1 cellular context compared by ENCODE assay signal in the genomic region with DNA sequence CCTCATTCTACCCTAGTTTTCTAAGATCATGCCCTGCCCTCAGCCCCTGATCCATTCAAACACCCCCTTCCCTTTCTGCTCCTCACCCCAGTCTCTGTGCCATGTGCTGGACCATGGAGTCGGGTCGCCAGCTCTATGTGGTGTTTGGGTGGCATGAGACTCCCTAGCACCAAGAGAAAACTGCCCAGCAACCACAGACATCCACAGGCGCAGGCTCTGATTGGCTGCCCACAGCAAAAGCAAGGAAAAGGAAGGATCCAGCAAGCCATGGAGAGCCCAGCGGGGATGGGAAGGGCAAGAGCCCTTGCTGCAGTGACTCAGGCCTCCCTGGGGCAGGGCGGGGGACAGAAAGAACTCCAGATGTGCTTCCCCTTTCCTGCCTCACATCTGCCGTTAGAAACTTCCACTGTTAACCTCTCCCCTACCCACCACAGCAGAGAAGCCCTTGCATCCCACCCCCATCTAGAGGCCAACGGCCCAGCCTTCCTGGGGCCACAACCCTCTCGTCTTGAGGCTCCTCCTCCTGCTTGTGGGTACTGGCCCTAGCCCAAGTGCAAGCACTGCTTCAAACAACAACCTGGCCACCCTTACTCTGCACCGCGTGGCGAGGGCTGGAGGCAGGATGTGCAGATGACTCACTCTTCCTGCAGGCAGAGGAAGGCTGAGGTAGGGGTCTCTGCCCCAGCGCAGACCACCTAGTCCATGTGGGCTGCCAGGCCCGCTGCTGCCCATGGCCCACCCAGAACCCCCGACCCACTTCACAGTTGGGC.
TF ChIP-seq lines count a peak whose summit lies in the region.

No MANE protein-coding gene starts in this region.

TF ChIP-seq in IMR-90, 13 proteins besides CTCF, POLR2A, EP300 and RAD21 (continued from another document):
- TF ChIP-seq USF2 (IDR thresholded peaks at IDR 0.05; ENCODE audit: low read depth, low read length) (0 out of 2 replicates have a peak, but pooled peaks have one; percentile 22), CHD1 (IDR thresholded peaks at IDR 0.05; ENCODE audit: low read depth, low read length) (no peak), MXI1 (IDR thresholded peaks at IDR 0.05; ENCODE audit: borderline replicate concordance, low read depth, low read length) (peak; percentile 64; the same call in 1 of the 2 replicates), MAZ (IDR thresholded peaks at IDR 0.05; ENCODE audit: borderline replicate concordance, low read depth, low read length) (peak; percentile 77), FOS (IDR thresholded peaks at IDR 0.05; ENCODE audit: low read depth, low read length) (peak; percentile 51; the same call in 1 of the 2 replicates), RFX5 (IDR thresholded peaks at IDR 0.05; ENCODE audit: low read depth, low read length) (peak; percentile 99)
